In genomic region chr10:49408437-49409306, GRCh38 we compare ENCODE assay signal across 11 cellular contexts. TPM values are rescaled to one million over a fixed set of nuclear protein-coding genes. Genes with fewer than 3 reads are reported as not detected.
A peak's percentile ranks its signal among the peaks of the same experiment; 100 is the strongest.
DNase-seq lines count a peak whose midpoint lies in the region; TF ChIP-seq lines count a peak whose summit lies in the region.
"Had no signal": no experiment of that assay in that cellular context is flagged by ENCODE, and none has a peak within 500 bp of the region (broad histone marks: within the 10 kb centered on the region; RNA-seq: fewer than 3 reads in every experiment).

No MANE protein-coding gene starts in this region.

- DNase-seq in glutamatergic neuron (no peak), cerebellar cortex (ENCODE audit: low spot score) (no peak), NCI-H1048 (lab: John Stamatoyannopoulos, UW) (no peak)
- no peak for DNase-seq in stimulated activated CD4-positive, alpha-beta T cell treated with anti-CD3 and anti-CD28 coated beads, Interleukin-1b, Interleukin-23, amount 100 ng/mL, for 48 hours
- DNase-seq: activated CD8-positive, alpha-beta memory T cell treated with anti-CD3 and anti-CD28 coated beads, Interleukin-2, amount 50 U/mL, for 48 hours; naive B cell; NCI-H446 had no signal

- no peak overlapping the region for H3K9ac ChIP-seq in OCI-LY3 (ENCODE audit: low read length)

- H3K4me1 Mint-ChIP-seq in glutamatergic neuron (ENCODE audit: low read depth, unreplicated experiment), result peaks cover 32% of the 10 kb centered on the region

- peaks cover 10% of the 10 kb centered on the region for H3K9me3 Mint-ChIP-seq in glutamatergic neuron (ENCODE audit: unreplicated experiment)
- H3K9me3 Mint-ChIP-seq: naive B cell had no signal

- no peaks in the 10 kb centered on the region for H3K36me3 ChIP-seq in OCI-LY3 (replicated peaks; ENCODE audit: low read depth, low read length)

- H3K4me3 ChIP-seq in GM12875 (ENCODE audit: low read depth, low read length) (no peak overlapping the region), OCI-LY3 (ENCODE audit: low read length) (no peak overlapping the region)
- H3K4me3 ChIP-seq: hepatocyte had no signal

- peaks cover 15% of the 10 kb centered on the region for H3K27me3 Mint-ChIP-seq in glutamatergic neuron (ENCODE audit: unreplicated experiment)

- H3K79me2 ChIP-seq in OCI-LY3 (ENCODE audit: low read length), result no peaks in the 10 kb centered on the region
- H3K79me2 ChIP-seq: hepatocyte had no signal

- H3K4me1 ChIP-seq in OCI-LY3 (ENCODE audit: low read length), result no peaks in the 10 kb centered on the region

- H3K36me3 Mint-ChIP-seq in glutamatergic neuron (ENCODE audit: unreplicated experiment), result no peaks in the 10 kb centered on the region
- H3K36me3 Mint-ChIP-seq: naive B cell had no signal

- no peak overlapping the region for H3K4me3 Mint-ChIP-seq in glutamatergic neuron (ENCODE audit: unreplicated experiment)
- H3K4me3 Mint-ChIP-seq: naive B cell had no signal

- no peaks in the 10 kb centered on the region for H3K9me3 ChIP-seq in OCI-LY3 (ENCODE audit: insufficient read depth, low read length)

- H2AFZ ChIP-seq in OCI-LY3 (ENCODE audit: low read depth, low read length), result no peak overlapping the region
- H2AFZ ChIP-seq: hepatocyte had no signal

- H3K27ac ChIP-seq in C4-2B (no peak overlapping the region), OCI-LY3 (ENCODE audit: low read length) (no peak overlapping the region)
- H3K27ac ChIP-seq: hepatocyte had no signal

- peaks cover 11% of the 10 kb centered on the region; the same call in 1 of the 2 replicates for H3K27me3 ChIP-seq in OCI-LY3 (ENCODE audit: low read depth, low read length)

- H3K27ac Mint-ChIP-seq in glutamatergic neuron (ENCODE audit: unreplicated experiment), result peak overlapping the region; percentile 82
- H3K27ac Mint-ChIP-seq: naive B cell had no signal

- no peaks in the 10 kb centered on the region for H4K20me1 ChIP-seq in OCI-LY3 (ENCODE audit: insufficient read depth, low read length)

- H3K4me2 ChIP-seq in OCI-LY3 (ENCODE audit: low read length), result no peak overlapping the region
- H3K4me2 ChIP-seq: hepatocyte had no signal

- TF ChIP-seq CTCF in C4-2B (conservative IDR thresholded peaks at IDR 0.05), result peak; percentile 54
- peak; percentile 44; the same call in 1 of the 2 replicates for TF ChIP-seq CTCF in GM12875 (IDR thresholded peaks at IDR 0.05; ENCODE audit: borderline replicate concordance, insufficient read depth, low read depth, low read length)
- TF ChIP-seq CTCF in OCI-LY3 (IDR thresholded peaks at IDR 0.05; ENCODE audit: low read depth, low read length), result peak; percentile 14; the same call in 1 of the 2 replicates
- TF ChIP-seq CTCF in glutamatergic neuron (IDR thresholded peaks at IDR 0.05; ENCODE audit: partially characterized antibody, unreplicated experiment), result peak; percentile 23

RNA-seq across cellular contexts. Expression of gene DRGX, which starts 12.8 kb away (rescaled TPM):
- total RNA-seq in glutamatergic neuron (ENCODE audit: unreplicated experiment), result 65.2 TPM
- total RNA-seq: hepatocyte had no signal
